Comparison of ENCODE assay signal across 23 cellular contexts in genomic region chr17:20173091-20173490, GRCh38.
DNase-seq lines count a peak whose midpoint lies in the region; ATAC-seq, FAIRE-seq and TF ChIP-seq lines count a peak whose summit lies in the region.
"Had no signal": no experiment of that assay in that cellular context is flagged by ENCODE, and none has a peak within 500 bp of the region (broad histone marks: within the 10 kb centered on the region; RNA-seq: fewer than 3 reads in every experiment).

No MANE protein-coding gene starts in this region.

- TF ChIP-seq POLR2A in H54 (IDR thresholded peaks at IDR 0.05; ENCODE audit: low read depth, low read length) = no peak

- FAIRE-seq in H54 (lab: Jason Lieb, UNC) = peak; percentile 20
- FAIRE-seq: GM18507 had no signal

- peak overlapping the region; percentile 85 for H3K27ac ChIP-seq in SJSA1
- H3K27ac ChIP-seq: epithelial cell of prostate, gastrocnemius medialis, right atrium auricular region had no signal

- peaks cover 76% of the 10 kb centered on the region for H3K4me1 ChIP-seq in SJSA1 (replicated peaks)
- H3K4me1 ChIP-seq: gastrocnemius medialis, right atrium auricular region had no signal

- DNase-seq in H54 (ENCODE audit: insufficient read length, low spot score) = no peak
- DNase-seq in SJSA1 (ENCODE audit: low read depth in 1 of 2, low spot score in 2 of 2) = peak in 1 of 2 experiments; percentile 51
- peak; percentile 33 for DNase-seq in fibroblast of the aortic adventitia (ENCODE audit: low read depth)
- DNase-seq in pons (ENCODE audit: low spot score) = peak; percentile 31
- no peak for DNase-seq in Right ventricle myocardium superior
- DNase-seq: activated CD4-positive, CD25-positive, alpha-beta regulatory T cell; activated CD8-positive, alpha-beta T cell treated with anti-CD3 and anti-CD28 coated beads, Interleukin-2, amount 10 ng/mL, durations not matched to agents 7 days and 5 days; activated naive CD4-positive, alpha-beta T cell treated with anti-CD3 and anti-CD28 coated beads, Interleukin-2, amount 10 ng/mL, durations not matched to agents 7 days and 5 days; activated T-cell treated with anti-CD3 and anti-CD28 coated beads, Interleukin-2, amount 50 U/mL, for 24 hours; body of pancreas; gastrocnemius medialis; NCI-H1436; NCI-H524 treated with DMSO at 0.1 percent for 48 hours; nucleus accumbens; stimulated activated naive CD4-positive, alpha-beta T cell treated with Interleukin-2 at 50 U/mL for 16 hours had no signal

- no peak for ATAC-seq in HG03571 (IDR thresholded peaks at IDR 0.05; ENCODE audit: unreplicated experiment)
- no peak for ATAC-seq in GM19455 (IDR thresholded peaks at IDR 0.05; ENCODE audit: unreplicated experiment)
- no peak for ATAC-seq in HG03280 (IDR thresholded peaks at IDR 0.05; ENCODE audit: unreplicated experiment)
- no peak for ATAC-seq in Right ventricle myocardium superior (ENCODE audit: poor library complexity)
- ATAC-seq: activated CD8-positive, alpha-beta T cell treated with anti-CD3 and anti-CD28 coated beads, Interleukin-2, amount 10 ng/mL, durations not matched to agents 7 days and 5 days; body of pancreas; gastrocnemius medialis; left lobe of liver had no signal

- H3K9me3 ChIP-seq in SJSA1 (replicated peaks) = no peaks in the 10 kb centered on the region
- H3K9me3 ChIP-seq: body of pancreas, gastrocnemius medialis, right atrium auricular region, tibial nerve had no signal

- 0 out of 2 replicates have a peak, but pooled peaks cover 3% of the 10 kb centered on the region for H3K36me3 ChIP-seq in SJSA1
- H3K36me3 ChIP-seq: gastrocnemius medialis, right atrium auricular region, tibial nerve had no signal

- TF ChIP-seq CTCF in fibroblast of the aortic adventitia (IDR thresholded peaks at IDR 0.05; ENCODE audit: insufficient read depth, low read length) = no peak

- intact Hi-C loops in Right ventricle myocardium superior (cut with DNase I) = no loop called here

- no peaks in the 10 kb centered on the region for H3K27me3 ChIP-seq in SJSA1 (replicated peaks)
- H3K27me3 ChIP-seq: body of pancreas, gastrocnemius medialis, right atrium auricular region, tibial nerve had no signal

- H3K4me3 ChIP-seq in SJSA1 (no peak overlapping the region), fibroblast of the aortic adventitia (ENCODE audit: low read depth, low read length) (no peak overlapping the region)
- H3K4me3 ChIP-seq: body of pancreas, gastrocnemius medialis, right atrium auricular region, tibial nerve had no signal

Comparison
In these comparisons a context has a peak if more than half of its experiments do, and no peak if none do; other contexts are left out.
1. DNase-seq: peak in fibroblast of the aortic adventitia (single experiment) and pons (single experiment); none in H54 (single experiment) and Right ventricle myocardium superior (single experiment).